8 cellular contexts compared by ENCODE assay signal in genomic region chr11:27363576-27364115, GRCh38. TPM values are rescaled to one million over a fixed set of nuclear protein-coding genes. Genes with fewer than 3 reads are reported as not detected.
DNase-seq lines count a peak whose midpoint lies in the region; ATAC-seq and TF ChIP-seq lines count a peak whose summit lies in the region.

No MANE protein-coding gene starts in this region.

- H3K4me1 Mint-ChIP-seq in progenitor cell of endocrine pancreas (ENCODE audit: low read depth), result peaks cover 43% of the 10 kb centered on the region

- peak overlapping the region; percentile 94 for H3K27ac Mint-ChIP-seq in progenitor cell of endocrine pancreas

- no peak for ATAC-seq in PC-3
- no peak for ATAC-seq in GM21576 (IDR thresholded peaks at IDR 0.05; ENCODE audit: unreplicated experiment)

- H2AFZ ChIP-seq in PC-3 (ENCODE audit: low read length), result peak overlapping the region; percentile 98

- H3K27me3 ChIP-seq in PC-3 (ENCODE audit: low read length), result no peaks in the 10 kb centered on the region

- POLR2A ChIA-PET in PC-3 (lab: Charles Lee; ENCODE audit: unreplicated experiment), result interaction anchor here (0.6 kb wide), 2 partner anchors 41 to 62 kb away, joined by 3 read pairs; no protein-coding TSS in a partner anchor

- H3K36me3 ChIP-seq in PC-3 (ENCODE audit: low read depth, low read length), result no peaks in the 10 kb centered on the region

- CTCF ChIA-PET in PC-3 (lab: Charles Lee), result no interaction called here

- H4K20me1 ChIP-seq in PC-3 (ENCODE audit: low read length), result no peaks in the 10 kb centered on the region

- peak overlapping the region; percentile 94 for H3K4me3 Mint-ChIP-seq in progenitor cell of endocrine pancreas (ENCODE audit: low read depth)

- H3K4me2 ChIP-seq in PC-3 (ENCODE audit: low read length), result peak overlapping the region; percentile 92

- TF ChIP-seq CTCF in PC-3 (conservative IDR thresholded peaks at IDR 0.05; ENCODE audit: low read depth, low read length) (no peak), progenitor cell of endocrine pancreas (IDR thresholded peaks at IDR 0.05; ENCODE audit: unreplicated experiment) (no peak)

- H3K79me2 ChIP-seq in PC-3 (ENCODE audit: low read length), result peaks cover 26% of the 10 kb centered on the region

- H3K4me1 ChIP-seq in PC-3 (ENCODE audit: insufficient read depth, low read length), result peaks cover 23% of the 10 kb centered on the region

- H3K9ac ChIP-seq in PC-3 (ENCODE audit: low read length), result peak overlapping the region; percentile 88

- no peak overlapping the region for H3K27ac ChIP-seq in PC-3 (ENCODE audit: low read length)
- H3K27ac ChIP-seq in epithelial cell of prostate, result peak overlapping the region; percentile 19

- H3F3A ChIP-seq in PC-3 (ENCODE audit: low read length, unreplicated experiment), result no peaks in the 10 kb centered on the region

- intact Hi-C loops in PC-3 (cut with micrococcal nuclease), result loop anchor here (1.0 to 5.0 kb wide), 4 partner anchors 29 to 161 kb away; no protein-coding TSS in a partner anchor

- H3K9me3 ChIP-seq in PC-3 (ENCODE audit: low read length), result no peaks in the 10 kb centered on the region

- H3K27me3 Mint-ChIP-seq in progenitor cell of endocrine pancreas, result no peaks in the 10 kb centered on the region

- H3K9me3 Mint-ChIP-seq in progenitor cell of endocrine pancreas (ENCODE audit: low read depth), result no peaks in the 10 kb centered on the region

- no peak for DNase-seq in PC-3
- DNase-seq in epithelial cell of prostate (ENCODE audit: low read depth, low spot score), result no peak
- DNase-seq in progenitor cell of endocrine pancreas (ENCODE audit: low spot score, unreplicated experiment), result no peak
- no peak for DNase-seq in NCI-H446 (lab: John Stamatoyannopoulos, UW)
- DNase-seq in activated CD4-positive, CD25-positive, alpha-beta regulatory T cell treated with anti-CD3 and anti-CD28 coated beads, Interleukin-2, amount 50 U/mL, for 72 hours, result no peak
- no peak for DNase-seq in cerebellar cortex (ENCODE audit: low spot score)

- H3K9me2 ChIP-seq in PC-3 (replicated peaks; ENCODE audit: low read length), result no peaks in the 10 kb centered on the region

- H3K4me3 ChIP-seq in GM08714 (ENCODE audit: low read length) (peak overlapping the region; percentile 57; the same call in 1 of the 2 replicates), PC-3 (ENCODE audit: low read length) (peak overlapping the region; percentile 97)

- BruUV-seq in PC-3 (replicated peaks; lab: Mats Ljungman, UMichigan), result no TSS peak

- peaks cover 12% of the 10 kb centered on the region for H3K36me3 Mint-ChIP-seq in progenitor cell of endocrine pancreas (ENCODE audit: insufficient read depth)

RNA-seq across cellular contexts. Expression of gene CCDC34, which starts 0.6 kb away (rescaled TPM):
- total RNA-seq in PC-3 (2014; rRNA removed) (9.0 and 11.0 TPM in 2 replicates), progenitor cell of endocrine pancreas (25.9 and 32.2 TPM in 2 replicates)
